ENCODE assay signal across 1 cellular context in the genomic region with DNA sequence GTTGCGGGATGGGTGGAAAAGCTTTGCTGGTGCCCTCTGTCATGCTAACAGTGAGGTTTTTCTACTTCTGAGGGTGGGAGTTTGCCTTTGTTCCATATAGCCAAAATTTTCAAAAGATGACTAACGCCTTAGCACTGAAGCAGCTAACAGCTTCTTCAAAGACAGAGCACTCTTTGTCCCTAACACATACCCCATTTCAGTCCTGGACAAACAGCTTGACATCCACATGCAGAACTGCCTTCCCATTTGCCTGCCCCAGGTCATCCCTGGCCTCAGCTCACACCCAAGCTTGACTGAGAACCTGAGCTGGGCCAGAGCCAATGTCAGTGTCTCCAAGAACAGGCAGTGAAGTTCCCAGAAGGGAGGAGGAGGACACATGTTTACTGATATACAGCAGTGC.
TF ChIP-seq lines count a peak whose summit lies in the region.

No MANE protein-coding gene starts in this region.

TF ChIP-seq in HCT116, 20 proteins besides CTCF, POLR2A, EP300 and RAD21 (continued from another document):
- TF ChIP-seq EZH2 (IDR thresholded peaks at IDR 0.05), result no peak
- TF ChIP-seq TCF7L2 (IDR thresholded peaks at IDR 0.05; ENCODE audit: borderline replicate concordance, extremely low read depth, insufficient read depth, insufficient read length), result no peak
- TF ChIP-seq SRF (IDR thresholded peaks at IDR 0.05; ENCODE audit: low read depth), result no peak
- TF ChIP-seq CEBPB (IDR thresholded peaks at IDR 0.05; ENCODE audit: low read depth), result no peak
- no peak for TF ChIP-seq ELF1 (IDR thresholded peaks at IDR 0.05; ENCODE audit: borderline replicate concordance, low read depth)
- no peak for TF ChIP-seq CBX3 (IDR thresholded peaks at IDR 0.05; ENCODE audit: low read depth)
TF ChIP-seq in HCT116: peak in this region for 0.
